18 cellular contexts compared by ENCODE assay signal in the genomic region with DNA sequence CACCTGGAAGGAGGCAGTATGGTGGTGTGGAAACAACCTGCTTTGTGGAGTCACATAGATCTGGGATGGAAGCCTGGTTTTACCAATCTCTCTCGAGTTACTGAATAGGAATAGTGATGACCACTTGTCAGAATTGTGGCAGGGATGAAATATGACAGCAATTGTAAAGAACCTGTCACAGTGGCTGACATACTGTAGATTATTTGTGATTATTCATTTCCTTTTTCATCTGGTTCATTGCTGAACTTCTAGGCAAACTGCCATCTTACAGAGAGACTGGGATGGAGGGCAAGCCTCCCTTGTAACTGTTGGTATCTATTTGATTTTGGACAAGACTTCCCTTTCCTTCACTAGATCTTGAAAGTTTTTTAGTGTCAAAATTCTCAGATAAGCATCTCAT.
"Had no signal": no experiment of that assay in that cellular context is flagged by ENCODE, and none has a peak within 500 bp of the region (broad histone marks: within the 10 kb centered on the region; RNA-seq: fewer than 3 reads in every experiment).

No MANE protein-coding gene starts in this region.

- H3K4me1 Mint-ChIP-seq: activated naive CD4-positive, alpha-beta T cell treated with anti-CD3 and anti-CD28 coated beads, Interleukin-2, amount 50 U/mL, for 24 hours; T-helper 17 cell had no signal

- H3K36me3 ChIP-seq: ascending aorta, esophagus squamous epithelium, spleen, thoracic aorta had no signal

- H3K4me3 Mint-ChIP-seq: activated naive CD4-positive, alpha-beta T cell treated with anti-CD3 and anti-CD28 coated beads, Interleukin-2, amount 50 U/mL, for 24 hours; nephron; stimulated activated naive B cell treated with anti-CD40 and anti-IgM and Interleukin-4, amounts not matched to agents 10 μg/mL and 1 μg/mL and 100 μg/mL, for 72 hours; T-helper 17 cell had no signal

- H3K27ac Mint-ChIP-seq: activated naive CD4-positive, alpha-beta T cell treated with anti-CD3 and anti-CD28 coated beads, Interleukin-2, amount 50 U/mL, for 24 hours; stimulated activated naive B cell treated with anti-CD40 and anti-IgM and Interleukin-4, amounts not matched to agents 10 μg/mL and 1 μg/mL and 100 μg/mL, for 72 hours; T-helper 17 cell had no signal

- H3K27ac ChIP-seq: ascending aorta, esophagus squamous epithelium, foreskin keratinocyte, spleen, thoracic aorta, VCaP had no signal

- H3K9me3 ChIP-seq: ascending aorta, esophagus squamous epithelium, spleen, thoracic aorta had no signal

- H3K9me3 Mint-ChIP-seq: activated naive CD4-positive, alpha-beta T cell treated with anti-CD3 and anti-CD28 coated beads, Interleukin-2, amount 50 U/mL, for 24 hours; nephron; stimulated activated naive B cell treated with anti-CD40 and anti-IgM and Interleukin-4, amounts not matched to agents 10 μg/mL and 1 μg/mL and 100 μg/mL, for 72 hours had no signal

- H3K27me3 ChIP-seq: ascending aorta, esophagus squamous epithelium, foreskin keratinocyte, spleen had no signal

- DNase-seq: activated CD4-positive, alpha-beta T cell treated with anti-CD3 and anti-CD28 coated beads, Interleukin-2, amount 50 U/mL, for 4 hours; activated CD4-positive, CD25-positive, alpha-beta regulatory T cell treated with anti-CD3 and anti-CD28 coated beads, Interleukin-2, amount 50 U/mL, for 72 hours; activated gamma-delta T cell; cerebellar nuclear complex; effector memory CD4-positive, alpha-beta T cell; esophagus squamous epithelium; midbrain; spleen; stimulated activated naive B cell treated with anti-CD40 and anti-IgM and Interleukin-4, amounts not matched to agents 10 μg/mL and 1 μg/mL and 100 μg/mL, for 72 hours; T-helper 17 cell had no signal

- ATAC-seq: left lobe of liver; stimulated activated naive B cell treated with anti-CD40 and anti-IgM and Interleukin-4, amounts not matched to agents 10 μg/mL and 1 μg/mL and 100 μg/mL, for 72 hours; T-helper 17 cell had no signal

- H3K36me3 Mint-ChIP-seq: activated naive CD4-positive, alpha-beta T cell treated with anti-CD3 and anti-CD28 coated beads, Interleukin-2, amount 50 U/mL, for 24 hours; stimulated activated naive B cell treated with anti-CD40 and anti-IgM and Interleukin-4, amounts not matched to agents 10 μg/mL and 1 μg/mL and 100 μg/mL, for 72 hours had no signal

- H3K4me3 ChIP-seq: ascending aorta, esophagus squamous epithelium, lung, spleen, thoracic aorta had no signal
